Comparison of ENCODE assay signal across 8 cellular contexts in genomic region chr11:66267379-66268209, GRCh38. TPM values are rescaled to one million over a fixed set of nuclear protein-coding genes. Genes with fewer than 3 reads are reported as not detected.
DNase-seq lines count a peak whose midpoint lies in the region; ATAC-seq and TF ChIP-seq lines count a peak whose summit lies in the region.

No MANE protein-coding gene starts in this region.

- no peaks in the 10 kb centered on the region for H3K9me3 Mint-ChIP-seq in chondrocyte (ENCODE audit: low read depth)

- peak overlapping the region; percentile 98 for H3K27ac Mint-ChIP-seq in chondrocyte (ENCODE audit: unreplicated experiment)

- peak; percentile 42 for ATAC-seq in HG02870 (IDR thresholded peaks at IDR 0.05; ENCODE audit: unreplicated experiment)

- peak; percentile 30 to 43 for DNase-seq in NCI-H187 (lab: John Stamatoyannopoulos, UW)
- no peak for DNase-seq in NCI-H187 treated with DMSO at 0.1 percent for 48 hours (lab: John Stamatoyannopoulos, UW)
- peak; percentile 76 for DNase-seq in NCI-H2196 (lab: John Stamatoyannopoulos, UW; ENCODE audit: unreplicated experiment)
- DNase-seq in activated CD4-positive, alpha-beta T cell treated with anti-CD3 and anti-CD28 coated beads for 24 hours (ENCODE audit: low read depth in 2 of 2): peak; percentile 78 to 82
- DNase-seq in chondrocyte (ENCODE audit: low spot score): no peak
- DNase-seq in kidney tubule cell (ENCODE audit: low spot score): peak; percentile 80
- DNase-seq in stimulated activated CD4-positive, alpha-beta T cell treated with anti-CD3 and anti-CD28 coated beads, Interleukin-15, amount 100 ng/mL, for 48 hours (ENCODE audit: low read depth in 2 of 2): peak; percentile 81 to 88

- H3K36me3 Mint-ChIP-seq in chondrocyte (ENCODE audit: low read depth): peaks cover 21% of the 10 kb centered on the region

- TF ChIP-seq CTCF in chondrocyte (IDR thresholded peaks at IDR 0.05): peak; percentile 46

- no peaks in the 10 kb centered on the region for H3K27me3 Mint-ChIP-seq in chondrocyte (ENCODE audit: low read depth)

- H3K4me1 Mint-ChIP-seq in chondrocyte (ENCODE audit: low read depth): peaks cover 26% of the 10 kb centered on the region

- peak overlapping the region; percentile 93 for H3K4me3 Mint-ChIP-seq in chondrocyte (ENCODE audit: unreplicated experiment)

RNA-seq across cellular contexts. Expression of gene RAB1B, which starts 0.8 kb away (rescaled TPM):
- 124 to 125 TPM (median 124 TPM) in 3 replicates for total RNA-seq in chondrocyte

RNA-seq across cellular contexts. Expression of gene KLC2, which starts 10.1 kb away (rescaled TPM):
- 44.3 to 50.8 TPM (median 47.8 TPM) in 3 replicates for total RNA-seq in chondrocyte

RNA-seq across cellular contexts. Expression of gene CNIH2, which starts 10.4 kb away (rescaled TPM):
- 2.5 to 2.8 TPM (median 2.8 TPM) in 3 replicates for total RNA-seq in chondrocyte

RNA-seq across cellular contexts. Expression of gene YIF1A, which starts 21.3 kb away (rescaled TPM):
- total RNA-seq in chondrocyte: 180 to 193 TPM (median 187 TPM) in 3 replicates

RNA-seq across cellular contexts. Expression of gene TMEM151A, which starts 24.1 kb away (rescaled TPM):
- total RNA-seq in chondrocyte: 2.0 to 4.7 TPM (median 4.3 TPM) in 3 replicates

Comparison
In these comparisons a context has a peak if more than half of its experiments do, and no peak if none do; other contexts are left out.
1. DNase-seq: peak in NCI-H187 (2 of 2), NCI-H2196 (single experiment), activated CD4-positive, alpha-beta T cell treated with anti-CD3 and anti-CD28 coated beads for 24 hours (2 of 2), kidney tubule cell (single experiment) and stimulated activated CD4-positive, alpha-beta T cell treated with anti-CD3 and anti-CD28 coated beads, Interleukin-15, amount 100 ng/mL, for 48 hours (2 of 2); none in NCI-H187 treated with DMSO at 0.1 percent for 48 hours (single experiment) and chondrocyte (single experiment).